1 cellular context compared by ENCODE assay signal in the genomic region with DNA sequence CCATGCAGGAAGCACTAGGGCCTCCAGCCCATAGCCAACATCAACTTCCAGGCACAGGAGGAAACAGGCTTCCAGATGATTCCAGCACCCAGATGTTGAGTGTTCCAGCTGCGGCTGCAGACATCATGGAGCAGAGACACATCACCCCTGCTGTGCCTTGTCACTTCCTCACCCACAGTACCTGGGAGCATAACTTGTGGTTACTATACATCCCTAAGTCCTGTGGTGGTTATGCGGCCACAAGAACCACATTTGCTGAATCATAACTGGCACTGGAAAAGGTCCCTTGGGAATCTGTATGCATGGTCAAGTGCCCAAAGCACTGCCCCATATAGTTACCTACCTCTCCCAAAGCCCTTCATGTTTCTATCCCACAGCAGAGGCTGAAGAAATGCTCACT.
TF ChIP-seq lines count a peak whose summit lies in the region.

No MANE protein-coding gene starts in this region.

TF ChIP-seq in H1, 55 proteins besides CTCF, POLR2A, EP300 and RAD21:
- TF ChIP-seq SUZ12 (IDR thresholded peaks at IDR 0.05; ENCODE audit: low read length) (no peak), KDM4A (IDR thresholded peaks at IDR 0.05; ENCODE audit: low read depth, low read length, severe bottlenecking) (no peak), RBBP5 (IDR thresholded peaks at IDR 0.05; ENCODE audit: borderline replicate concordance, low read depth, low read length) (no peak), SIX5 (IDR thresholded peaks at IDR 0.05; ENCODE audit: low read depth, low read length) (no peak), RXRA (IDR thresholded peaks at IDR 0.05; ENCODE audit: insufficient read depth, low read depth, low read length) (no peak), CEBPB (IDR thresholded peaks at IDR 0.05; ENCODE audit: low read depth, low read length) (no peak), CHD1 (IDR thresholded peaks at IDR 0.05; ENCODE audit: low read depth, low read length) (no peak), GTF2F1 (IDR thresholded peaks at IDR 0.05; ENCODE audit: borderline replicate concordance, low read depth, low read length) (no peak), EZH2 (IDR thresholded peaks at IDR 0.05; ENCODE audit: low read depth, low read length, severe bottlenecking) (no peak), TBP (IDR thresholded peaks at IDR 0.05; ENCODE audit: low read depth, low read length) (no peak), FOSL1 (IDR thresholded peaks at IDR 0.05; ENCODE audit: insufficient read depth, low read depth, low read length) (no peak), NRF1 (IDR thresholded peaks at IDR 0.05; ENCODE audit: low read depth, low read length) (no peak), CHD2 (IDR thresholded peaks at IDR 0.05; ENCODE audit: low read length) (no peak), BRCA1 (IDR thresholded peaks at IDR 0.05; ENCODE audit: low read depth, low read length) (no peak), SRF (IDR thresholded peaks at IDR 0.05; ENCODE audit: low read depth, low read length) (no peak)
- TF ChIP-seq, protein P1, sequence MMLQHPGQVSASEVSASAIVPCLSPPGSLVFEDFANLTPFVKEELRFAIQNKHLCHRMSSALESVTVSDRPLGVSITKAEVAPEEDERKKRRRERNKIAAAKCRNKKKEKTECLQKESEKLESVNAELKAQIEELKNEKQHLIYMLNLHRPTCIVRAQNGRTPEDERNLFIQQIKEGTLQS (IDR thresholded peaks at IDR 0.05; ENCODE audit: insufficient read depth, low read depth, low read length), result no peak
